In genomic region chr15:77045985-77046384, GRCh38 we compare ENCODE assay signal across 23 cellular contexts. TPM values are rescaled to one million over a fixed set of nuclear protein-coding genes. Genes with fewer than 3 reads are reported as not detected.
DNase-seq lines count a peak whose midpoint lies in the region; ATAC-seq, FAIRE-seq and TF ChIP-seq lines count a peak whose summit lies in the region.
"Had no signal": no experiment of that assay in that cellular context is flagged by ENCODE, and none has a peak within 500 bp of the region (broad histone marks: within the 10 kb centered on the region; RNA-seq: fewer than 3 reads in every experiment).

No MANE protein-coding gene starts in this region.

- H3K27ac Mint-ChIP-seq in activated T-cell treated with anti-CD3 and anti-CD28 coated beads, Interleukin-2, amount 50 U/mL, for 72 hours = peak overlapping the region; percentile 25
- H3K27ac Mint-ChIP-seq in brain = peak overlapping the region in 3 of 5 experiments; percentile 75 to 82 (median 78)
- H3K27ac Mint-ChIP-seq in stimulated activated memory B cell treated with anti-CD40 and anti-IgM and Interleukin-4, amounts not matched to agents 10 μg/mL and 1 μg/mL and 100 μg/mL, for 72 hours = peak overlapping the region; percentile 68

- no peak for DNase-seq in activated T-cell treated with anti-CD3 and anti-CD28 coated beads, Interleukin-2, amount 50 U/mL, for 72 hours
- no peak for DNase-seq in activated T-cell treated with anti-CD3 and anti-CD28 coated beads for 4 hours
- DNase-seq in pons (ENCODE audit: low spot score) = peak; percentile 52
- DNase-seq in NCI-H2196 treated with DMSO at 0.1 percent for 48 hours (lab: John Stamatoyannopoulos, UW; ENCODE audit: unreplicated experiment) = no peak
- DNase-seq in kidney = no peak
- DNase-seq: 8988T; CD8-positive, alpha-beta T cell; COR-L47; DMS 273 treated with DMSO at 0.1 percent for 48 hours; DMS53; DND-41; EL; H9 had no signal

- H3K4me3 Mint-ChIP-seq in activated T-cell treated with anti-CD3 and anti-CD28 coated beads, Interleukin-2, amount 50 U/mL, for 72 hours = no peak overlapping the region
- no peak overlapping the region for H3K4me3 Mint-ChIP-seq in brain
- no peak overlapping the region for H3K4me3 Mint-ChIP-seq in stimulated activated memory B cell treated with anti-CD40 and anti-IgM and Interleukin-4, amounts not matched to agents 10 μg/mL and 1 μg/mL and 100 μg/mL, for 72 hours
- H3K4me3 Mint-ChIP-seq: CD8-positive, alpha-beta T cell; H9 had no signal

- TF ChIP-seq CTCF in brain (conservative IDR thresholded peaks at IDR 0.05) (no peak), kidney (IDR thresholded peaks at IDR 0.05; ENCODE audit: borderline replicate concordance, extremely low read depth, insufficient read depth) (no peak)

- H3K4me1 ChIP-seq in kidney (ENCODE audit: control insufficient read depth in 1 of 2, insufficient read depth in 1 of 2, low read depth in 1 of 2, low read length in 2 of 2) = no peaks in the 10 kb centered on the region

- H3K9me3 ChIP-seq in kidney (ENCODE audit: control insufficient read depth in 1 of 2, low read length in 2 of 2) = no peaks in the 10 kb centered on the region
- H3K9me3 ChIP-seq: BLaER1 treated with 17β-estradiol and CSF1 and Interleukin-3, amounts not matched to agents 10 nM and 100 nM had no signal

- no peak overlapping the region for H3K9ac ChIP-seq in kidney (ENCODE audit: low read length in 2 of 2)
- H3K9ac ChIP-seq: BLaER1 treated with 17β-estradiol and CSF1 and Interleukin-3, amounts not matched to agents 10 nM and 100 nM had no signal

- H3K4me3 ChIP-seq in kidney (ENCODE audit: low read length in 2 of 2) = no peak overlapping the region
- H3K4me3 ChIP-seq: BLaER1 treated with 17β-estradiol and CSF1 and Interleukin-3, amounts not matched to agents 10 nM and 100 nM; GM12878 had no signal

- FAIRE-seq in kidney (lab: Jason Lieb, UNC) = no peak
- FAIRE-seq: GM12878, H1, HepG2 had no signal

- no peaks in the 10 kb centered on the region for H3K4me1 Mint-ChIP-seq in activated T-cell treated with anti-CD3 and anti-CD28 coated beads, Interleukin-2, amount 50 U/mL, for 72 hours (ENCODE audit: low read depth)
- H3K4me1 Mint-ChIP-seq in brain = peaks cover 58% of the 10 kb centered on the region
- peaks cover 48% of the 10 kb centered on the region for H3K4me1 Mint-ChIP-seq in stimulated activated memory B cell treated with anti-CD40 and anti-IgM and Interleukin-4, amounts not matched to agents 10 μg/mL and 1 μg/mL and 100 μg/mL, for 72 hours
- H3K4me1 Mint-ChIP-seq: H9 had no signal

- no peaks in the 10 kb centered on the region for H3K27me3 Mint-ChIP-seq in activated T-cell treated with anti-CD3 and anti-CD28 coated beads, Interleukin-2, amount 50 U/mL, for 72 hours (ENCODE audit: low read depth)
- H3K27me3 Mint-ChIP-seq in brain = no peaks in the 10 kb centered on the region
- no peaks in the 10 kb centered on the region for H3K27me3 Mint-ChIP-seq in stimulated activated memory B cell treated with anti-CD40 and anti-IgM and Interleukin-4, amounts not matched to agents 10 μg/mL and 1 μg/mL and 100 μg/mL, for 72 hours
- H3K27me3 Mint-ChIP-seq: B cell had no signal

- no peak for ATAC-seq in activated T-cell treated with anti-CD3 and anti-CD28 coated beads, Interleukin-2, amount 50 U/mL, for 72 hours (replicated peaks in 1 of 2)
- ATAC-seq in stimulated activated memory B cell treated with anti-CD40 and anti-IgM and Interleukin-4, amounts not matched to agents 10 μg/mL and 1 μg/mL and 100 μg/mL, for 72 hours = no peak
- ATAC-seq in GM21619 (IDR thresholded peaks at IDR 0.05; ENCODE audit: unreplicated experiment) = no peak
- ATAC-seq: CD8-positive, alpha-beta T cell; GM12878; HepG2 had no signal

- no peak overlapping the region for H3K27ac ChIP-seq in kidney (ENCODE audit: low read depth in 2 of 2, low read length in 2 of 2)
- H3K27ac ChIP-seq: BLaER1 treated with 17β-estradiol and CSF1 and Interleukin-3, amounts not matched to agents 10 nM and 100 nM had no signal

- H3K9me3 Mint-ChIP-seq in activated T-cell treated with anti-CD3 and anti-CD28 coated beads, Interleukin-2, amount 50 U/mL, for 72 hours = no peaks in the 10 kb centered on the region
- H3K9me3 Mint-ChIP-seq in brain = peaks cover 0 to under 1% (median 0%) of the 10 kb centered on the region in 5 experiments
- H3K9me3 Mint-ChIP-seq in stimulated activated memory B cell treated with anti-CD40 and anti-IgM and Interleukin-4, amounts not matched to agents 10 μg/mL and 1 μg/mL and 100 μg/mL, for 72 hours = no peaks in the 10 kb centered on the region
- H3K9me3 Mint-ChIP-seq: CD8-positive, alpha-beta T cell had no signal

- intact Hi-C loops in kidney (cut with DNase I) = no loop called here

- H3K36me3 ChIP-seq in kidney (ENCODE audit: control insufficient read depth in 1 of 2, insufficient read depth in 2 of 2, low read length in 2 of 2) = peaks cover 24 to 36% of the 10 kb centered on the region in 2 donors

- peaks cover 7 to 14% of the 10 kb centered on the region in 2 donors for H3K36me3 Mint-ChIP-seq in activated T-cell treated with anti-CD3 and anti-CD28 coated beads, Interleukin-2, amount 50 U/mL, for 72 hours (ENCODE audit: insufficient read depth in 2 of 2)
- peaks cover 89% of the 10 kb centered on the region for H3K36me3 Mint-ChIP-seq in brain
- H3K36me3 Mint-ChIP-seq in stimulated activated memory B cell treated with anti-CD40 and anti-IgM and Interleukin-4, amounts not matched to agents 10 μg/mL and 1 μg/mL and 100 μg/mL, for 72 hours = peaks cover 67% of the 10 kb centered on the region

RNA-seq across cellular contexts. Expression of gene TSPAN3, which starts 24.9 kb away (rescaled TPM):
- total RNA-seq in activated T-cell treated with anti-CD3 and anti-CD28 coated beads, Interleukin-2, amount 50 U/mL, for 72 hours = 10 to 100 TPM; 30.4 to 36.4 TPM
- polyA plus RNA-seq in brain (ENCODE audit: insufficient read depth, low read depth, low replicate concordance) (206 TPM), kidney (ENCODE audit: insufficient read depth, low read depth, low replicate concordance) (273 TPM)
- total RNA-seq in kidney = 245 TPM

RNA-seq across cellular contexts. Expression of gene PSTPIP1, which starts 51.1 kb away (rescaled TPM):
- total RNA-seq in activated T-cell treated with anti-CD3 and anti-CD28 coated beads, Interleukin-2, amount 50 U/mL, for 72 hours = 100 to 1,000 TPM; 141 to 152 TPM
- polyA plus RNA-seq in brain (ENCODE audit: insufficient read depth, low read depth, low replicate concordance) (2.4 TPM), kidney (ENCODE audit: insufficient read depth, low read depth, low replicate concordance) (2.2 TPM)
- 22.1 TPM for total RNA-seq in kidney
- total RNA-seq: A673, G401 had no signal

Comparison
In these comparisons a context has a peak if more than half of its experiments do, and no peak if none do; other contexts are left out.
1. H3K27ac Mint-ChIP-seq: peak in every context shown above with its lines; median percentile 78 in brain; 68 in stimulated activated memory B cell treated with anti-CD40 and anti-IgM and Interleukin-4, amounts not matched to agents 10 μg/mL and 1 μg/mL and 100 μg/mL, for 72 hours; 25 in activated T-cell treated with anti-CD3 and anti-CD28 coated beads, Interleukin-2, amount 50 U/mL, for 72 hours.